Comparison of ENCODE assay signal across 8 cellular contexts in the genomic region with DNA sequence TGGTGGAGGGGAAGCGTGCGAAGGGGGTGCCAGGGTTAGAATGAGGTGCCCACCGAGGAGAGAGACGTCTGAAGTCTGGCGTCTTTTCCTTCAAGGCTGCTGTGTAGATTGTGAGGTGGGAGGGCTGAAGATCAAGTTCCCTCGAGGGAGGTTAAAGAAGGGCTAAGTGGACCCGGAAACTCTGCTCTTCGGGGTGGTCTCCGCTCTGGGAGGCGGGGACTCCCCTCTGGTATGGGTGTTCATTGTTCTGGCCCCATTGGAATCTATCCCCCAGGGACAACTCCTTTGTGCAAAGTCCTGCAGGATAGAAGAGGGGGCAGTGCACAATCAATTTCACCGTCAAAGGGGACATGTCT. TPM values are rescaled to one million over a fixed set of nuclear protein-coding genes. Genes with fewer than 3 reads are reported as not detected.
A peak's percentile ranks its signal among the peaks of the same experiment; 100 is the strongest.
DNase-seq lines count a peak whose midpoint lies in the region; ATAC-seq and TF ChIP-seq lines count a peak whose summit lies in the region.

No MANE protein-coding gene starts in this region.

- TF ChIP-seq CTCF in AG04449 (IDR thresholded peaks at IDR 0.05; ENCODE audit: insufficient read depth, low read length, missing control alignments), result no peak

- DNase-seq in AG04449 (ENCODE audit: low read depth, low spot score), result no peak
- DNase-seq in central memory CD8-positive, alpha-beta T cell (ENCODE audit: low spot score in 2 of 2), result no peak
- no peak for DNase-seq in NK-92 (lab: John Stamatoyannopoulos, UW; ENCODE audit: unreplicated experiment)
- DNase-seq in Karpas-422, result no peak
- DNase-seq in NCI-H748 treated with DMSO at 0.1 percent for 48 hours (lab: John Stamatoyannopoulos, UW), result no peak
- DNase-seq in NCI-H2081 (lab: John Stamatoyannopoulos, UW), result no peak

- H3K9ac ChIP-seq in Karpas-422 (ENCODE audit: low read length), result no peak overlapping the region

- H3K9me3 ChIP-seq in muscle layer of duodenum (ENCODE audit: control insufficient read depth in 1 of 2, low read length in 2 of 2) (no peaks in the 10 kb centered on the region), Karpas-422 (ENCODE audit: low read length) (no peaks in the 10 kb centered on the region)

- H3K4me1 Mint-ChIP-seq in IgD-negative memory B cell, result peaks cover 21 to 31% (median 28%) of the 10 kb centered on the region in 3 donors
- peaks cover 44% of the 10 kb centered on the region for H3K4me1 Mint-ChIP-seq in central memory CD8-positive, alpha-beta T cell

- peak overlapping the region; percentile 67 to 94 (median 83) for H3K4me3 Mint-ChIP-seq in IgD-negative memory B cell
- H3K4me3 Mint-ChIP-seq in central memory CD8-positive, alpha-beta T cell, result peak overlapping the region; percentile 66

- H3K9me3 Mint-ChIP-seq in IgD-negative memory B cell, result no peaks in the 10 kb centered on the region
- no peaks in the 10 kb centered on the region for H3K9me3 Mint-ChIP-seq in central memory CD8-positive, alpha-beta T cell

- H3K36me3 Mint-ChIP-seq in IgD-negative memory B cell, result peaks cover 3% of the 10 kb centered on the region
- peaks cover 44% of the 10 kb centered on the region for H3K36me3 Mint-ChIP-seq in central memory CD8-positive, alpha-beta T cell (ENCODE audit: insufficient read depth)

- H2AFZ ChIP-seq in Karpas-422 (ENCODE audit: low read length), result no peak overlapping the region

- peaks cover 28% of the 10 kb centered on the region for H3K79me2 ChIP-seq in Karpas-422 (ENCODE audit: low read length)

- no peak overlapping the region for H3K4me2 ChIP-seq in Karpas-422 (ENCODE audit: low read depth, low read length, poor library complexity, severe bottlenecking)

- ATAC-seq in central memory CD8-positive, alpha-beta T cell (replicated peaks; ENCODE audit: extremely low read depth, poor library complexity, severe bottlenecking), result no peak

- peak overlapping the region; percentile 26 to 98 (median 52) for H3K27ac Mint-ChIP-seq in IgD-negative memory B cell
- peak overlapping the region; percentile 63 for H3K27ac Mint-ChIP-seq in central memory CD8-positive, alpha-beta T cell (ENCODE audit: low read depth)

- H3K4me1 ChIP-seq in muscle layer of duodenum (ENCODE audit: control insufficient read depth in 1 of 2, insufficient read depth in 2 of 2, low read length in 2 of 2) (peaks cover 18 to 48% of the 10 kb centered on the region in 2 donors), Karpas-422 (ENCODE audit: low read length) (peaks cover 27% of the 10 kb centered on the region)

- no peaks in the 10 kb centered on the region for H3K27me3 ChIP-seq in muscle layer of duodenum (ENCODE audit: low read depth, low read length)
- no peaks in the 10 kb centered on the region for H3K27me3 ChIP-seq in Karpas-422 (ENCODE audit: low read length)

- H3K27ac ChIP-seq in muscle layer of duodenum (ENCODE audit: low read length) (peak overlapping the region; percentile 36), Karpas-422 (ENCODE audit: low read length) (no peak overlapping the region)

- CTCF ChIA-PET in AG04449 (lab: Yijun Ruan, JAX), result interaction anchor here (0.7 kb wide), 1 partner anchor 8 kb away, joined by 3 read pairs; no protein-coding TSS in a partner anchor

- POLR2A ChIA-PET in AG04449 (lab: Yijun Ruan, JAX), result interaction anchor here (0.6 kb wide), 1 partner anchor 68 kb away, joined by 3 read pairs; no protein-coding TSS in a partner anchor

- peaks cover 25% of the 10 kb centered on the region; the same call in 1 of the 2 replicates for H4K20me1 ChIP-seq in Karpas-422 (ENCODE audit: insufficient read depth, low read depth, low read length)

- H3K9me2 ChIP-seq in Karpas-422 (replicated peaks; ENCODE audit: insufficient read depth, low read length), result no peaks in the 10 kb centered on the region

- H3K36me3 ChIP-seq in muscle layer of duodenum (ENCODE audit: control insufficient read depth in 1 of 2, insufficient read depth in 2 of 2, low read length in 2 of 2) (peaks cover 16 to 31% of the 10 kb centered on the region in 2 donors), Karpas-422 (ENCODE audit: insufficient read depth, low read length) (peaks cover 29% of the 10 kb centered on the region)

- H3K4me3 ChIP-seq in AG04449 (ENCODE audit: low read depth, low read length) (peak overlapping the region; percentile 88), muscle layer of duodenum (ENCODE audit: low read depth in 1 of 2, low read length in 2 of 2) (peak overlapping the region; percentile 44 to 71), Karpas-422 (ENCODE audit: low read length) (no peak overlapping the region)

- peaks cover 3% of the 10 kb centered on the region for H3K27me3 Mint-ChIP-seq in IgD-negative memory B cell
- H3K27me3 Mint-ChIP-seq in central memory CD8-positive, alpha-beta T cell, result peaks cover 13% of the 10 kb centered on the region

RNA-seq across cellular contexts. Expression of gene RAB34, which starts 0.6 kb away (rescaled TPM):
- polyA plus RNA-seq in IgD-negative memory B cell, result 6.7 TPM
- not detected in 2 replicates for total RNA-seq in Karpas-422 (2014; rRNA removed; shearing (Covaris generic); ENCODE audit: low replicate concordance)

RNA-seq across cellular contexts. Expression of gene RPL23A, which starts 1.5 kb away (rescaled TPM):
- polyA plus RNA-seq in IgD-negative memory B cell, result 6,180 TPM
- 1,170 and 1,763 TPM in 2 replicates for total RNA-seq in Karpas-422 (2014; rRNA removed; shearing (Covaris generic); ENCODE audit: low replicate concordance)

RNA-seq across cellular contexts. Expression of gene PROCA1, which starts 6.6 kb away (rescaled TPM):
- 2.7 TPM for polyA plus RNA-seq in IgD-negative memory B cell
- 2.7 and 7.3 TPM in 2 replicates for total RNA-seq in Karpas-422 (2014; rRNA removed; shearing (Covaris generic); ENCODE audit: low replicate concordance)

RNA-seq across cellular contexts. Expression of gene TLCD1, which starts 7.7 kb away (rescaled TPM):
- polyA plus RNA-seq in IgD-negative memory B cell, result 0.49 TPM
- total RNA-seq in Karpas-422 (2014; rRNA removed; shearing (Covaris generic); ENCODE audit: low replicate concordance), result 2.1 and 3.8 TPM in 2 replicates

RNA-seq across cellular contexts. Expression of gene NEK8, which starts 10.3 kb away (rescaled TPM):
- polyA plus RNA-seq in IgD-negative memory B cell, result 18.6 TPM
- 9.4 and 13.8 TPM in 2 replicates for total RNA-seq in Karpas-422 (2014; rRNA removed; shearing (Covaris generic); ENCODE audit: low replicate concordance)
